Comparison of ENCODE assay signal across 10 cellular contexts in genomic region chr12:124829008-124829707, GRCh38. TPM values are rescaled to one million over a fixed set of nuclear protein-coding genes. Genes with fewer than 3 reads are reported as not detected.
A peak's percentile ranks its signal among the peaks of the same experiment; 100 is the strongest.
DNase-seq lines count a peak whose midpoint lies in the region; ATAC-seq and TF ChIP-seq lines count a peak whose summit lies in the region.
"Had no signal": no experiment of that assay in that cellular context is flagged by ENCODE, and none has a peak within 500 bp of the region (broad histone marks: within the 10 kb centered on the region; RNA-seq: fewer than 3 reads in every experiment).

No MANE protein-coding gene starts in this region.

- no peak for TF ChIP-seq CTCF in thyroid gland (IDR thresholded peaks at IDR 0.05)

- no peaks in the 10 kb centered on the region for H3K36me3 ChIP-seq in thyroid gland

- H3K4me1 Mint-ChIP-seq in activated T-helper 17 cell treated with anti-CD3 and anti-CD28 coated beads, Interleukin-2, amount 50 U/mL, for 72 hours: no peaks in the 10 kb centered on the region

- no peak for TF ChIP-seq POLR2A in thyroid gland (IDR thresholded peaks at IDR 0.05)

- peaks cover 6 to 20% of the 10 kb centered on the region in 2 donors for H3K4me1 ChIP-seq in thyroid gland

- H3K9me3 ChIP-seq in thyroid gland: no peaks in the 10 kb centered on the region

- H3K27me3 ChIP-seq in thyroid gland: no peaks in the 10 kb centered on the region

- no peaks in the 10 kb centered on the region for H3K27me3 Mint-ChIP-seq in activated T-helper 17 cell treated with anti-CD3 and anti-CD28 coated beads, Interleukin-2, amount 50 U/mL, for 72 hours

- DNase-seq in SIG-M5 treated with dmso at 0.1 percent for 504 hours (lab: John Stamatoyannopoulos, UW; ENCODE audit: unreplicated experiment): peak; percentile 30
- no peak for DNase-seq in SIG-M5 (lab: John Stamatoyannopoulos, UW)
- DNase-seq in amniotic epithelial cell (ENCODE audit: low read depth): peak; percentile 98
- peak; percentile 98 for DNase-seq in iris pigment epithelial cell (ENCODE audit: low read depth)
- no peak for DNase-seq in thyroid gland
- DNase-seq in stimulated activated CD4-positive, alpha-beta T cell treated with anti-CD3 and anti-CD28 coated beads, Interleukin-12 subunit alpha, Interleukin-12 subunit beta, amount 100 ng/mL, for 4 hours: no peak
- DNase-seq: activated CD4-positive, alpha-beta T cell treated with anti-CD3 and anti-CD28 coated beads, Interleukin-2, amount 50 U/mL, for 4 hours; glutamatergic neuron had no signal

- intact Hi-C loops in thyroid gland (cut with DNase I): no loop called here

- H3K4me3 ChIP-seq in thyroid gland (replicated peaks in 1 of 3): no peak overlapping the region

- peak overlapping the region in 2 of 3 donors; percentile 44 to 81 for H3K27ac ChIP-seq in thyroid gland

- no peaks in the 10 kb centered on the region for H3K9me3 Mint-ChIP-seq in activated T-helper 17 cell treated with anti-CD3 and anti-CD28 coated beads, Interleukin-2, amount 50 U/mL, for 72 hours

- H3K27ac Mint-ChIP-seq in activated T-helper 17 cell treated with anti-CD3 and anti-CD28 coated beads, Interleukin-2, amount 50 U/mL, for 72 hours: no peak overlapping the region

- H3K4me3 Mint-ChIP-seq in activated T-helper 17 cell treated with anti-CD3 and anti-CD28 coated beads, Interleukin-2, amount 50 U/mL, for 72 hours: no peak overlapping the region

- H3K36me3 Mint-ChIP-seq in activated T-helper 17 cell treated with anti-CD3 and anti-CD28 coated beads, Interleukin-2, amount 50 U/mL, for 72 hours (ENCODE audit: low read depth): no peaks in the 10 kb centered on the region

- WGBS in thyroid gland, 2 donors: 89 to 90% methylated on average over 9 of the region's 9 CpGs

- ATAC-seq in HG02642 (IDR thresholded peaks at IDR 0.05; ENCODE audit: poor library complexity, unreplicated experiment): no peak
- ATAC-seq in activated T-helper 17 cell treated with anti-CD3 and anti-CD28 coated beads, Interleukin-2, amount 50 U/mL, for 72 hours (replicated peaks): no peak

RNA-seq across cellular contexts. Expression of gene SCARB1, which starts 34.5 kb away (rescaled TPM):
- 10 to 100 TPM; 10.9 to 16.0 (median 15.4) TPM for total RNA-seq in thyroid gland
- total RNA-seq in activated T-helper 17 cell treated with anti-CD3 and anti-CD28 coated beads, Interleukin-2, amount 50 U/mL, for 72 hours: 10 to 100 TPM; 17.9 to 20.9 TPM

Comparison
In these comparisons a context has a peak if more than half of its experiments do, and no peak if none do; other contexts are left out.
1. DNase-seq: peak in SIG-M5 treated with dmso at 0.1 percent for 504 hours (single experiment), amniotic epithelial cell (single experiment) and iris pigment epithelial cell (single experiment); none in SIG-M5 (single experiment), thyroid gland (0 of 2) and stimulated activated CD4-positive, alpha-beta T cell treated with anti-CD3 and anti-CD28 coated beads, Interleukin-12 subunit alpha, Interleukin-12 subunit beta, amount 100 ng/mL, for 4 hours (single experiment).